9 cellular contexts compared by ENCODE assay signal in the genomic region with DNA sequence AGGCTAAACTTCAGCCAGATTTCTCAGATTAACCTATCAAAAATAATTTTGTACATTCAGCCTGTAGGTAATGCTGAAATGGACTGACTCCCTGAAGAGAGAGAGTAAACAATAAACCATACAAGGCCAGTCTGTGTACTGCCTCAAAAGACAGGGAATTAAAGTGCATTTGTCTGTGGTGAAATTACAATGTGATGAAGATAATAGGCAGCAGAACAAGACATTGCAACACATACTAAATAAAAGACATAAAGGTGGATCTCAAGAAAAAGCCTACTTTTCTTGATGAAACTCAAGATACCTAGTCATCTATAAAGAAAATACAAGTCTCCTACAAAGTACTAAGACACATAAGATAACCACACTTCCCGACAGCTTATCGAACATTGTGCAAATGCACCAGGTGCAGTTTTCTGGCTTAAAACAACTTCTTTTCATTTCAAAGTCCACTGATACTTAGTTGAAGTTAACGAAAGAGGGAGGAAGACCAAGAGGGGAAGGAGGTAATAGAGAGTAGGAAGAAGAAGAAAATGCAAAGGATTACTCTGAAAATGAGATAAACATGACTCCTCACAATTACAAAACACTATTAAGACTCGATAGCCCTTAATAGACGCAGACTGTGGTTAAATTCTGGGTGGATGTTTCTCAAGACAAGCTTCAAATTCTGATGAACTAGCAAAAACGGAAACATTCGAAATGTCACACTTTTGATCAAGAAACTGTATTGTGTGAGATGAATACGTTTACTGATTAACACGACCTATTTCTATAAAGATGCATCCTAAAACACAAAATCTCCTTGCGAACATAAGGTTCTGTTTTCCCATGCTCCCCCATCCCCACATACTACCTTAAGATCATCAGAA. TPM values are rescaled to one million over a fixed set of nuclear protein-coding genes. Genes with fewer than 3 reads are reported as not detected.
A peak's percentile ranks its signal among the peaks of the same experiment; 100 is the strongest.
DNase-seq lines count a peak whose midpoint lies in the region; FAIRE-seq and TF ChIP-seq lines count a peak whose summit lies in the region.
"Had no signal": no experiment of that assay in that cellular context is flagged by ENCODE, and none has a peak within 500 bp of the region (broad histone marks: within the 10 kb centered on the region; RNA-seq: fewer than 3 reads in every experiment).

No MANE protein-coding gene starts in this region.

- H3K4me1 Mint-ChIP-seq in endothelial cell (ENCODE audit: unreplicated experiment) (peaks cover 28% of the 10 kb centered on the region), progenitor cell of endocrine pancreas (ENCODE audit: low read depth) (peaks cover 48% of the 10 kb centered on the region)

- peak; percentile 26 for FAIRE-seq in GM19239 (lab: Jason Lieb, UNC)

- H3K27ac Mint-ChIP-seq in endothelial cell (ENCODE audit: unreplicated experiment) (peak overlapping the region; percentile 22), progenitor cell of endocrine pancreas (peak overlapping the region; percentile 87)

- H3K4me3 Mint-ChIP-seq in endothelial cell (ENCODE audit: unreplicated experiment): peak overlapping the region; percentile 84
- H3K4me3 Mint-ChIP-seq in progenitor cell of endocrine pancreas (ENCODE audit: low read depth): peak overlapping the region; percentile 87

- H3K36me3 Mint-ChIP-seq in endothelial cell (ENCODE audit: low read depth, unreplicated experiment) (peaks cover 6% of the 10 kb centered on the region), progenitor cell of endocrine pancreas (ENCODE audit: insufficient read depth) (peaks cover 14% of the 10 kb centered on the region)

- H3K9me3 Mint-ChIP-seq in endothelial cell (ENCODE audit: unreplicated experiment) (no peaks in the 10 kb centered on the region), progenitor cell of endocrine pancreas (ENCODE audit: low read depth) (peaks cover 4% of the 10 kb centered on the region)

- DNase-seq in GM19239 (ENCODE audit: insufficient read length, low spot score): no peak
- peak; percentile 19 for DNase-seq in RKO (ENCODE audit: low spot score)
- DNase-seq in endothelial cell (ENCODE audit: low spot score): no peak
- DNase-seq in progenitor cell of endocrine pancreas (ENCODE audit: low spot score, unreplicated experiment): no peak
- DNase-seq in GM19240 (ENCODE audit: insufficient read length, low spot score): no peak
- no peak for DNase-seq in COR-L47 (lab: John Stamatoyannopoulos, UW)
- no peak for DNase-seq in NCI-H2227 (lab: John Stamatoyannopoulos, UW; ENCODE audit: unreplicated experiment)
- no peak for DNase-seq in COLO829 (ENCODE audit: low spot score)
- DNase-seq: effector CD8-positive, alpha-beta T cell had no signal

- TF ChIP-seq CTCF in endothelial cell (IDR thresholded peaks at IDR 0.05; ENCODE audit: unreplicated experiment) (no peak), progenitor cell of endocrine pancreas (IDR thresholded peaks at IDR 0.05; ENCODE audit: unreplicated experiment) (no peak)

- H3K27me3 Mint-ChIP-seq in endothelial cell (ENCODE audit: unreplicated experiment) (no peaks in the 10 kb centered on the region), progenitor cell of endocrine pancreas (no peaks in the 10 kb centered on the region)

RNA-seq across cellular contexts. Expression of a gene that starts 2.0 kb away (rescaled TPM):
- total RNA-seq in endothelial cell (ENCODE audit: unreplicated experiment): 146 TPM
- 201 and 212 TPM in 2 replicates for total RNA-seq in progenitor cell of endocrine pancreas

RNA-seq across cellular contexts. Expression of a gene that starts 27.6 kb away (rescaled TPM):
- total RNA-seq in endothelial cell (ENCODE audit: unreplicated experiment) (26.0 TPM), progenitor cell of endocrine pancreas (13.7 and 13.9 TPM in 2 replicates)
